ENCODE assay signal across 26 cellular contexts in the genomic region with DNA sequence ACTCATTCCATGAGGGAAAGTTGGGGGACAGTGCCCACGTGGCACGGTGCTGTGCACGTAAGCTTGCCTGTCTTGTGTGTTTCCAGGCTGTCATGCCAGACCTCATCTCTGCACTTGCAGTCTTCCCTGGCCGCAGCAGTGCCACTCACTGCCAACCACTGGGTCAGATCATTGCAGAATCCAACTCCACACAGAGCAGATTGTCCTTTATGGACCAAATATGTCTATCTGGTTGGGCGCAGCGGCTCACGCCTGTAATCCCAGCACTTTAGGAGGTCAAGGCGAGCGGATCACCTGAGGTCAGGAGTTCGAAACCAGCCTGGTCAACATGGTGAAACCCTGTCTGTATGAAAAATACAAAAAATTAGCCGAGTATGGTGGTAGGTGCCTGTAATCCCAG.
"Had no signal": no experiment of that assay in that cellular context is flagged by ENCODE, and none has a peak within 500 bp of the region (broad histone marks: within the 10 kb centered on the region; RNA-seq: fewer than 3 reads in every experiment).

No MANE protein-coding gene starts in this region.

- DNase-seq: hypothalamus; immature natural killer cell; left cardiac atrium; mesendoderm; naive B cell; natural killer cell; nephron progenitor cell; ovary; stimulated activated CD4-positive, alpha-beta T cell treated with anti-CD3 and anti-CD28 coated beads, Interleukin-1b, Interleukin-23, amount 100 ng/mL, for 48 hours; stimulated activated CD4-positive, alpha-beta T cell treated with anti-CD3 and anti-CD28 coated beads, Interleukin-2, amount 100 ng/mL, for 48 hours; stimulated activated CD4-positive, alpha-beta T cell treated with anti-CD3 and anti-CD28 coated beads, Interleukin-4, amount 100 ng/mL, for 4 hours; stimulated activated CD8-positive, alpha-beta memory T cell treated with anti-CD3 and anti-CD28 coated beads, Interleukin-4, amount 100 ng/mL, for 48 hours; stimulated activated naive CD4-positive, alpha-beta T cell treated with Interleukin-2 at 50 U/mL for 16 hours; stimulated activated naive CD8-positive, alpha-beta T cell treated with anti-CD3 and anti-CD28 coated beads, Interleukin-15, amount 100 ng/mL, for 72 hours; substantia nigra; thyroid gland; transverse colon had no signal

- H3K36me3 Mint-ChIP-seq: immature natural killer cell; mesothelial cell of epicardium; naive B cell; natural killer cell; stimulated activated memory B cell treated with anti-CD40 and anti-IgM and Interleukin-4, amounts not matched to agents 10 μg/mL and 1 μg/mL and 100 μg/mL, for 72 hours had no signal

- H3K4me1 Mint-ChIP-seq: mesothelial cell of epicardium had no signal

- H3K27ac Mint-ChIP-seq: mesothelial cell of epicardium; natural killer cell; nephron progenitor cell; progenitor cell of endocrine pancreas; stimulated activated memory B cell treated with anti-CD40 and anti-IgM and Interleukin-4, amounts not matched to agents 10 μg/mL and 1 μg/mL and 100 μg/mL, for 72 hours; stimulated activated naive CD8-positive, alpha-beta T cell treated with anti-CD3 and anti-CD28 coated beads, Interleukin-15, amount 100 ng/mL, for 72 hours had no signal

- H3K27ac ChIP-seq: left lung, ovary, right atrium auricular region, thyroid gland, transverse colon, upper lobe of left lung, vagina had no signal

- H3K4me3 ChIP-seq: left lung, lung, ovary, right atrium auricular region, smooth muscle cell, thyroid gland, transverse colon, upper lobe of left lung, vagina had no signal

- H3K4me2 ChIP-seq: smooth muscle cell had no signal

- H3K27me3 Mint-ChIP-seq: naive B cell; stimulated activated memory B cell treated with anti-CD40 and anti-IgM and Interleukin-4, amounts not matched to agents 10 μg/mL and 1 μg/mL and 100 μg/mL, for 72 hours had no signal

- H3K27me3 ChIP-seq: ovary, right atrium auricular region, thyroid gland, transverse colon, upper lobe of left lung, vagina had no signal

- H3K4me3 Mint-ChIP-seq: immature natural killer cell; mesothelial cell of epicardium; natural killer cell; nephron progenitor cell; stimulated activated memory B cell treated with anti-CD40 and anti-IgM and Interleukin-4, amounts not matched to agents 10 μg/mL and 1 μg/mL and 100 μg/mL, for 72 hours; stimulated activated naive CD8-positive, alpha-beta T cell treated with anti-CD3 and anti-CD28 coated beads, Interleukin-15, amount 100 ng/mL, for 72 hours had no signal

- H3K9me3 ChIP-seq: left lung, ovary, right atrium auricular region, thyroid gland, transverse colon, upper lobe of left lung, vagina had no signal

- H3K36me3 ChIP-seq: left lung, ovary, right atrium auricular region, thyroid gland, transverse colon, upper lobe of left lung, vagina had no signal

- ATAC-seq: left cardiac atrium; left lung; natural killer cell; stimulated activated memory B cell treated with anti-CD40 and anti-IgM and Interleukin-4, amounts not matched to agents 10 μg/mL and 1 μg/mL and 100 μg/mL, for 72 hours; stimulated activated naive CD8-positive, alpha-beta T cell treated with anti-CD3 and anti-CD28 coated beads, Interleukin-15, amount 100 ng/mL, for 72 hours had no signal
